In the genomic region with DNA sequence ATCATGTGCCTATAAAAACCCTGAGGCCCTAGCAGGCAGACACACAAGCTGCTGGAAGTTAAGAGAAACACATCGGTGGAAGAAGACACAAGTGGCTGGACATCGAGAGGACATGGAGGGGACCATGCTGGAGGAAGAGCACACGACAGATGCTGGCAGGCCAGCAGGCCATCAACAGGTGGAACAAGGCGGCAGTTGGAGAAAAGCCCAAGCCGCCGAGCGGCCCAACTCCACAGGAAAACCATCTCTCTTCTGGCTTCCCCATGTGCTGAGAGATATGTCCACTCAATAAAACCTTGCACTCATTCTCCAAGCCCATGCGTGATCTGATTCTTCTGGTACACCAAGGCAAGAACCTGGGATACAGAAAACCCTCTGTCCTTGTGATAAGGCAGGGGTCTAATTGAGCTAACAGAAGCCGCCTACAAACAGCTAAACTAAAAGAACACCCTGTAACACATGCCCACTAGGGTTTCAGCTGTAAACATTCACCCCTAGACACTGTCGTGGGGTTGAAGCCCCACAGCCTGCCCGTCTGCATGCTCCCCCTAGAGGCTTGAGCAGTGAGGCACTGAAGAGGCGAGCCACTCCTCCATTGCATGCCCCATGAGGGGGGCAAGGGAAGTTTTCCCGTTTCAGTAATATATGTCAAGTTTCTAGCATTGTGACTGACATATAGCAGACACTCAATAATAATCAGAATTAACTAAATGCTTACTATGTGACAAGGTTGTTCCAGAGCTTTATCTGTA, we compare ENCODE assay signal across 10 cellular contexts. TPM values are rescaled to one million over a fixed set of nuclear protein-coding genes. Genes with fewer than 3 reads are reported as not detected.
DNase-seq lines count a peak whose midpoint lies in the region; ATAC-seq lines count a peak whose summit lies in the region.
"Had no signal": no experiment of that assay in that cellular context is flagged by ENCODE, and none has a peak within 500 bp of the region (broad histone marks: within the 10 kb centered on the region; RNA-seq: fewer than 3 reads in every experiment).

No MANE protein-coding gene starts in this region.

- ATAC-seq in GM21825 (IDR thresholded peaks at IDR 0.05; ENCODE audit: unreplicated experiment): peak; percentile 59

- DNase-seq in EH (ENCODE audit: low read depth) (peak; percentile 13), RPMI7951 (ENCODE audit: low read depth) (peak; percentile 18), iPS-NIHi11 (ENCODE audit: low spot score) (peak; percentile 14), NCI-H2196 treated with DMSO at 0.1 percent for 48 hours (lab: John Stamatoyannopoulos, UW; ENCODE audit: unreplicated experiment) (no peak), medulla oblongata (ENCODE audit: extremely low spot score) (no peak), T1000 (lab: John Stamatoyannopoulos, UW) (no peak)
- no peak for DNase-seq in NK-92 treated with Interleukin-12 subunit alpha and Interleukin-12 subunit beta, amount 100 ng/mL, for 24 hours (lab: John Stamatoyannopoulos, UW)
- DNase-seq: activated gamma-delta T cell had no signal

RNA-seq across cellular contexts. Expression of a gene that starts 39.0 kb away (rescaled TPM):
- not detected in 2 replicates for total RNA-seq in RPMI7951 (2014; rRNA removed; shearing (Covaris generic))
- total RNA-seq: NCI-H460 had no signal

RNA-seq across cellular contexts. Expression of a gene that starts 41.4 kb away (rescaled TPM):
- not detected in 2 replicates for total RNA-seq in RPMI7951 (2014; rRNA removed; shearing (Covaris generic))
- total RNA-seq: NCI-H460 had no signal

Comparison
In these comparisons a context has a peak if more than half of its experiments do, and no peak if none do; other contexts are left out.
1. DNase-seq: peak in EH (single experiment), RPMI7951 (single experiment) and iPS-NIHi11 (single experiment); none in NK-92 treated with Interleukin-12 subunit alpha and Interleukin-12 subunit beta, amount 100 ng/mL, for 24 hours (single experiment), NCI-H2196 treated with DMSO at 0.1 percent for 48 hours (single experiment), medulla oblongata (single experiment) and T1000 (single experiment).